In the genomic region with DNA sequence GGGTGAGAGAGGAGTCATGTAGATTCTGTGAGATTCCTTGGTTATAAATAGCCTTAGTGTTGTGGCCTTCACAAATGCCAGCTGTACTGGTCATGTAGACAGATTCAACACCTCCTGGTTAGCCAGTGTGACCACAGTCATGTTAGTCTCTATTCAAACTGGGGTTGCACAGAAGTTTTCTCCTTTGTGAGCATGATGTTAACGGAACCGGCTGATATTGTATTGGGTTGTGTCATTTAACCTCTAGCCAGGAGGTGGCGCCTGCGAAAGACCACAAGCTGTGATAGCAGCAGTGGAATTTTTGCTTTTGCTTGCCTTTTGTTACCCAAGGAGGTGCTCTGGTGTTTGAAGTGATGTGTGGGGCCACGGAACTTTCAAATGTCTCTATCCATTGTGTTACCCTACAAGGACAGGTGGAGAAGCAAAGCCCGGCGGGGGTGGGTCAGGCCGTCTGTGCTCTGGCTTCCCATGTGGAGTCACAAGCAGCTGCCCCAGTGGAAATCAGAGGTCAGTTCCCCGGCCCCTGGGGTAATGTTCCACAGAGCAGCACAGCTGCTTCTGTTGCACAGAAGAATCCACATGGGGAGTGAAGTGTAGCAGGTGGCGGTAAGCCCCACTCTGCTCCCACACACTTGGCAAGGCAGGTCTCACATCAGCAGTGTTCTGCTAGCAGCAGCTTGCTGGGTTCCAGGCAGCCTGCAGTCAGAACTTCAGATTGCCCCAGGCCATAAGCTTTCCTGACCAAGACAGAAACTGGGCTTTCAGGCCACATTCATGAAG, we compare ENCODE assay signal across 8 cellular contexts.
DNase-seq lines count a peak whose midpoint lies in the region; ATAC-seq and TF ChIP-seq lines count a peak whose summit lies in the region.

No MANE protein-coding gene starts in this region.

- H4K20me1 ChIP-seq in smooth muscle cell (ENCODE audit: low read depth): no peaks in the 10 kb centered on the region

- in situ Hi-C loops in G401 (cut with HindIII; ENCODE audit: low sequenced_read_pairs): no loop called here

- WGBS in iPS DF 6.9 (ENCODE audit: insufficient coverage, insufficient read length): no CpG with 5 or more reads among the region's 10 CpGs
- WGBS in smooth muscle cell (ENCODE audit: low lambda C conversion rate): 38% methylated on average over 10 of the region's 10 CpGs

- DNase-seq in G401 (ENCODE audit: low spot score) (peak; percentile 16), amniotic stem cell (lab: John Stamatoyannopoulos, UW) (peak; percentile 42), iPS DF 6.9 (ENCODE audit: low read depth, low spot score) (peak; percentile 50), smooth muscle cell (lab: John Stamatoyannopoulos, UW; ENCODE audit: unreplicated experiment) (no peak), NCI-H2227 treated with DMSO at 0.1 percent for 48 hours (lab: John Stamatoyannopoulos, UW) (no peak), GM19240 (ENCODE audit: insufficient read length, low spot score) (no peak)

- peak; percentile 34 for TF ChIP-seq RAD21 in Ishikawa (IDR thresholded peaks at IDR 0.05; ENCODE audit: low read depth)

- peak overlapping the region; percentile 32 for H3K4me2 ChIP-seq in smooth muscle cell

- H3K4me1 ChIP-seq in iPS DF 6.9 (ENCODE audit: control insufficient read depth, insufficient read depth, low read length): peaks cover 4% of the 10 kb centered on the region
- no peaks in the 10 kb centered on the region for H3K4me1 ChIP-seq in smooth muscle cell (ENCODE audit: low read depth)

- no peak overlapping the region for H2AFZ ChIP-seq in smooth muscle cell (ENCODE audit: low read depth)

- H3K4me3 ChIP-seq in iPS DF 6.9 (ENCODE audit: low read length) (no peak overlapping the region), smooth muscle cell (no peak overlapping the region)

- H3K27ac ChIP-seq in iPS DF 6.9 (ENCODE audit: low read length): no peak overlapping the region
- no peak overlapping the region for H3K27ac ChIP-seq in smooth muscle cell (ENCODE audit: low read depth)

- H3K27me3 ChIP-seq in iPS DF 6.9 (ENCODE audit: control insufficient read depth, insufficient read depth, low read length) (no peaks in the 10 kb centered on the region), smooth muscle cell (ENCODE audit: low read depth) (no peaks in the 10 kb centered on the region)

- peak; percentile 58 for TF ChIP-seq CTCF in smooth muscle cell (IDR thresholded peaks at IDR 0.05; ENCODE audit: borderline replicate concordance, insufficient read depth, poor library complexity, severe bottlenecking)

- no peak overlapping the region for H3K9ac ChIP-seq in smooth muscle cell (ENCODE audit: low read depth)

- no peaks in the 10 kb centered on the region for H3F3A ChIP-seq in smooth muscle cell (ENCODE audit: low read depth)

- H3K36me3 ChIP-seq in iPS DF 6.9 (ENCODE audit: control insufficient read depth, insufficient read depth, low read length) (no peaks in the 10 kb centered on the region), smooth muscle cell (ENCODE audit: low read depth) (no peaks in the 10 kb centered on the region)

- H3K9me3 ChIP-seq in iPS DF 6.9 (ENCODE audit: control insufficient read depth, insufficient read depth, low read length) (no peaks in the 10 kb centered on the region), smooth muscle cell (replicated peaks; ENCODE audit: low read depth) (no peaks in the 10 kb centered on the region)

- TF ChIP-seq EP300 in Ishikawa (IDR thresholded peaks at IDR 0.05; ENCODE audit: borderline replicate concordance): no peak

- ATAC-seq in GM21737 (IDR thresholded peaks at IDR 0.05; ENCODE audit: unreplicated experiment): no peak

- H3K79me2 ChIP-seq in smooth muscle cell (ENCODE audit: low read depth): no peaks in the 10 kb centered on the region

TF ChIP-seq in Ishikawa, 13 proteins besides CTCF, POLR2A, EP300 and RAD21:
- no peak for TF ChIP-seq FOXM1 (IDR thresholded peaks at IDR 0.05; ENCODE audit: borderline replicate concordance, low read depth)
- TF ChIP-seq, protein P1, sequence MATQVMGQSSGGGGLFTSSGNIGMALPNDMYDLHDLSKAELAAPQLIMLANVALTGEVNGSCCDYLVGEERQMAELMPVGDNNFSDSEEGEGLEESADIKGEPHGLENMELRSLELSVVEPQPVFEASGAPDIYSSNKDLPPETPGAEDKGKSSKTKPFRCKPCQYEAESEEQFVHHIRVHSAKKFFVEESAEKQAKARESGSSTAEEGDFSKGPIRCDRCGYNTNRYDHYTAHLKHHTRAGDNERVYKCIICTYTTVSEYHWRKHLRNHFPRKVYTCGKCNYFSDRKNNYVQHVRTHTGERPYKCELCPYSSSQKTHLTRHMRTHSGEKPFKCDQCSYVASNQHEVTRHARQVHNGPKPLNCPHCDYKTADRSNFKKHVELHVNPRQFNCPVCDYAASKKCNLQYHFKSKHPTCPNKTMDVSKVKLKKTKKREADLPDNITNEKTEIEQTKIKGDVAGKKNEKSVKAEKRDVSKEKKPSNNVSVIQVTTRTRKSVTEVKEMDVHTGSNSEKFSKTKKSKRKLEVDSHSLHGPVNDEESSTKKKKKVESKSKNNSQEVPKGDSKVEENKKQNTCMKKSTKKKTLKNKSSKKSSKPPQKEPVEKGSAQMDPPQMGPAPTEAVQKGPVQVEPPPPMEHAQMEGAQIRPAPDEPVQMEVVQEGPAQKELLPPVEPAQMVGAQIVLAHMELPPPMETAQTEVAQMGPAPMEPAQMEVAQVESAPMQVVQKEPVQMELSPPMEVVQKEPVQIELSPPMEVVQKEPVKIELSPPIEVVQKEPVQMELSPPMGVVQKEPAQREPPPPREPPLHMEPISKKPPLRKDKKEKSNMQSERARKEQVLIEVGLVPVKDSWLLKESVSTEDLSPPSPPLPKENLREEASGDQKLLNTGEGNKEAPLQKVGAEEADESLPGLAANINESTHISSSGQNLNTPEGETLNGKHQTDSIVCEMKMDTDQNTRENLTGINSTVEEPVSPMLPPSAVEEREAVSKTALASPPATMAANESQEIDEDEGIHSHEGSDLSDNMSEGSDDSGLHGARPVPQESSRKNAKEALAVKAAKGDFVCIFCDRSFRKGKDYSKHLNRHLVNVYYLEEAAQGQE (IDR thresholded peaks at IDR 0.05; ENCODE audit: low read depth): no peak
- no peak for TF ChIP-seq TEAD4 (IDR thresholded peaks at IDR 0.05)
- TF ChIP-seq, protein P2, sequence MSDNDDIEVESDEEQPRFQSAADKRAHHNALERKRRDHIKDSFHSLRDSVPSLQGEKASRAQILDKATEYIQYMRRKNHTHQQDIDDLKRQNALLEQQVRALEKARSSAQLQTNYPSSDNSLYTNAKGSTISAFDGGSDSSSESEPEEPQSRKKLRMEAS (IDR thresholded peaks at IDR 0.05): no peak

Comparison
In these comparisons a context has a peak if more than half of its experiments do, and no peak if none do; other contexts are left out.
1. DNase-seq: peak in G401 (single experiment), amniotic stem cell (single experiment) and iPS DF 6.9 (single experiment); none in smooth muscle cell (single experiment), NCI-H2227 treated with DMSO at 0.1 percent for 48 hours (single experiment) and GM19240 (single experiment).